In genomic region chr2:21915201-21915600, GRCh38 we compare ENCODE assay signal across 24 cellular contexts.
DNase-seq lines count a peak whose midpoint lies in the region; ATAC-seq, FAIRE-seq and TF ChIP-seq lines count a peak whose summit lies in the region.
"Had no signal": no experiment of that assay in that cellular context is flagged by ENCODE, and none has a peak within 500 bp of the region (broad histone marks: within the 10 kb centered on the region; RNA-seq: fewer than 3 reads in every experiment).

No MANE protein-coding gene starts in this region.

- BruUV-seq in HepG2 (replicated peaks; lab: Mats Ljungman, UMichigan) (no TSS peak), K562 (replicated peaks; lab: Mats Ljungman, UMichigan) (no TSS peak)

- WGBS in HepG2 (ENCODE audit: low lambda C conversion rate), result 0% methylated on average over 1 of the region's 1 CpG
- WGBS in right lobe of liver (ENCODE audit: insufficient coverage, low coverage, low lambda C conversion rate, missing lambda C conversion rate), result 81% methylated on average over 1 of the region's 1 CpG
- 0% methylated on average over 1 of the region's 1 CpG for WGBS in K562 (ENCODE audit: insufficient coverage, low coverage, missing lambda C conversion rate)

- TF ChIP-seq EP300 in HepG2 (IDR thresholded peaks at IDR 0.05; ENCODE audit: low read depth in 2 of 2, low read length in 2 of 2) (no peak), HepG2 (CRISPR knock-in tag; IDR thresholded peaks at IDR 0.05; ENCODE audit: borderline replicate concordance) (no peak), K562 (IDR thresholded peaks at IDR 0.05; ENCODE audit: low read length) (no peak)

- no peaks in the 10 kb centered on the region for H3K36me3 ChIP-seq in HepG2 (replicated peaks in 1 of 2; ENCODE audit: control insufficient read depth in 1 of 2, insufficient read depth in 2 of 2, low read length in 2 of 2)
- H3K36me3 ChIP-seq in right lobe of liver, result no peaks in the 10 kb centered on the region
- no peaks in the 10 kb centered on the region for H3K36me3 ChIP-seq in K562 (ENCODE audit: control insufficient read depth, insufficient read depth, low read length)
- no peaks in the 10 kb centered on the region for H3K36me3 ChIP-seq in colonic mucosa
- H3K36me3 ChIP-seq: BE2C, BLaER1 had no signal

- in situ Hi-C loops in HepG2 (cut with HindIII; ENCODE audit: extremely low pct_ligation_motif_present, low pct_unique_long_range_greater_than_20kb) (no loop called here), K562 (cut with MboI) (no loop called here)

- H3K79me2 ChIP-seq in HepG2 (ENCODE audit: insufficient read depth, low read length) (no peaks in the 10 kb centered on the region), K562 (ENCODE audit: control insufficient read depth, insufficient read depth, low read length) (no peaks in the 10 kb centered on the region)

- no peaks in the 10 kb centered on the region for H3K27me3 ChIP-seq in HepG2 (ENCODE audit: control insufficient read depth in 1 of 2, insufficient read depth in 2 of 2, low read length in 2 of 2)
- no peaks in the 10 kb centered on the region for H3K27me3 ChIP-seq in right lobe of liver
- no peaks in the 10 kb centered on the region for H3K27me3 ChIP-seq in K562 (ENCODE audit: control insufficient read depth in 2 of 2, insufficient read depth in 2 of 2, low read length in 2 of 2)
- H3K27me3 ChIP-seq in colonic mucosa, result no peaks in the 10 kb centered on the region
- H3K27me3 ChIP-seq: BE2C, BLaER1 had no signal

- no peak for FAIRE-seq in HepG2 (lab: Jason Lieb, UNC)
- no peak for FAIRE-seq in K562 (lab: Jason Lieb, UNC)
- no peak for FAIRE-seq in D721Med (lab: Jason Lieb, UNC)
- FAIRE-seq: GM12878, GM12892, GM18507 had no signal

- no peak overlapping the region for H3K4me3 ChIP-seq in HepG2 (replicated peaks in 1 of 3; ENCODE audit: insufficient read depth in 1 of 3, low read depth in 2 of 3, low read length in 3 of 3)
- no peak overlapping the region for H3K4me3 ChIP-seq in right lobe of liver
- H3K4me3 ChIP-seq in K562, result no peak overlapping the region
- H3K4me3 ChIP-seq in colonic mucosa, result no peak overlapping the region
- H3K4me3 ChIP-seq: BLaER1, GM12878 had no signal

- POLR2A ChIA-PET in HepG2 (lab: Yijun Ruan, JAX), result no interaction called here
- POLR2A ChIA-PET in K562 (lab: Yijun Ruan, JAX), result no interaction called here

- no peaks in the 10 kb centered on the region for H3K4me1 ChIP-seq in HepG2 (ENCODE audit: insufficient read depth, low read length)
- no peaks in the 10 kb centered on the region for H3K4me1 ChIP-seq in right lobe of liver
- no peaks in the 10 kb centered on the region for H3K4me1 ChIP-seq in K562 (replicated peaks in 1 of 2; ENCODE audit: control insufficient read depth in 2 of 2, insufficient read depth in 2 of 2, low read length in 2 of 2)
- H3K4me1 ChIP-seq in colonic mucosa, result no peaks in the 10 kb centered on the region
- H3K4me1 ChIP-seq: BE2C, BLaER1, Caco-2 had no signal

- H3K27ac ChIP-seq in HepG2 (ENCODE audit: extremely low read length, insufficient read depth, low read length) (no peak overlapping the region), right lobe of liver (no peak overlapping the region), K562 (ENCODE audit: extremely low read depth, low read depth, low read length) (no peak overlapping the region), colonic mucosa (no peak overlapping the region)
- H3K27ac ChIP-seq: 22Rv1, BLaER1 had no signal

- intact Hi-C loops in HepG2 (cut with micrococcal nuclease; ENCODE audit: unreplicated experiment), result no loop called here
- intact Hi-C loops in right lobe of liver (cut with DNase I), result no loop called here
- intact Hi-C loops in K562 (cut with micrococcal nuclease), result no loop called here
- intact Hi-C loops in colonic mucosa (cut with DNase I), result no loop called here

- H2AFZ ChIP-seq in HepG2 (ENCODE audit: low read length) (no peak overlapping the region), K562 (ENCODE audit: low read depth, low read length) (no peak overlapping the region)

- no peaks in the 10 kb centered on the region for H3K9me1 ChIP-seq in K562 (ENCODE audit: control insufficient read depth, insufficient read depth, low read length)

- CTCF ChIA-PET in HepG2 (lab: Yijun Ruan, JAX; ENCODE audit: low intra/inter-chr PET ratio, low total read pairs) (no interaction called here), K562 (lab: Yijun Ruan, JAX; ENCODE audit: low intra/inter-chr PET ratio) (no interaction called here)

- H3K4me2 ChIP-seq in HepG2 (ENCODE audit: low read depth, low read length) (no peak overlapping the region), K562 (ENCODE audit: insufficient read depth, low read length) (no peak overlapping the region)
- H3K4me2 ChIP-seq: BLaER1 had no signal

- no peak for TF ChIP-seq CTCF in HepG2 (CRISPR knock-in tag; IDR thresholded peaks at IDR 0.05)
- no peak for TF ChIP-seq CTCF in right lobe of liver (IDR thresholded peaks at IDR 0.05)
- no peak for TF ChIP-seq CTCF in K562 (IDR thresholded peaks at IDR 0.05 in 2 of 3, conservative IDR thresholded peaks at IDR 0.05 in 1 of 3; ENCODE audit: insufficient read depth in 2 of 3, low read depth in 1 of 3, low read length in 3 of 3)
- TF ChIP-seq CTCF in D721Med (IDR thresholded peaks at IDR 0.05; ENCODE audit: insufficient read depth, missing control alignments), result no peak
- no peak for TF ChIP-seq CTCF in colonic mucosa (IDR thresholded peaks at IDR 0.05)

- H3K9me3 ChIP-seq in HepG2 (ENCODE audit: low read length) (peaks cover 59% of the 10 kb centered on the region), right lobe of liver (no peaks in the 10 kb centered on the region), K562 (replicated peaks; ENCODE audit: control insufficient read depth, insufficient read depth, low read depth, low read length) (no peaks in the 10 kb centered on the region), colonic mucosa (no peaks in the 10 kb centered on the region)
- H3K9me3 ChIP-seq: BE2C, BLaER1, Caco-2 had no signal

- ATAC-seq in HepG2 (no peak), right lobe of liver (no peak), K562 (no peak)
- ATAC-seq: CD8-positive, alpha-beta T cell; GM12878 had no signal

- no peak overlapping the region for H3K9ac ChIP-seq in HepG2 (ENCODE audit: insufficient read depth, low read depth, low read length)
- no peak overlapping the region for H3K9ac ChIP-seq in K562 (ENCODE audit: insufficient read depth in 1 of 2, low read depth in 2 of 2, low read length in 2 of 2)
- H3K9ac ChIP-seq in colonic mucosa (ENCODE audit: low read depth in 2 of 2, low read length in 2 of 2), result no peak overlapping the region
- H3K9ac ChIP-seq: BLaER1 had no signal

- no peak for TF ChIP-seq RAD21 in HepG2 (CRISPR knock-in tag; IDR thresholded peaks at IDR 0.05)
- no peak for TF ChIP-seq RAD21 in K562 (CRISPR knock-in tag; conservative IDR thresholded peaks at IDR 0.05 in 1 of 2, IDR thresholded peaks at IDR 0.05 in 1 of 2)

- H4K20me1 ChIP-seq in HepG2 (ENCODE audit: insufficient read depth, low read length) (no peaks in the 10 kb centered on the region), K562 (replicated peaks; ENCODE audit: control insufficient read depth, insufficient read depth, low read length) (no peaks in the 10 kb centered on the region)
- H4K20me1 ChIP-seq: BLaER1 had no signal

- no peak for TF ChIP-seq POLR2A in HepG2 (IDR thresholded peaks at IDR 0.05; ENCODE audit: insufficient read depth in 1 of 2, low read depth in 2 of 2, low read length in 2 of 2)
- TF ChIP-seq POLR2A in right lobe of liver (IDR thresholded peaks at IDR 0.05), result no peak
- no peak for TF ChIP-seq POLR2A in K562 (conservative IDR thresholded peaks at IDR 0.05)

- DNase-seq in HepG2 (ENCODE audit: low spot score), result no peak
- DNase-seq in right lobe of liver, result no peak
- no peak for DNase-seq in K562 (ENCODE audit: extremely low read depth in 1 of 4, low spot score in 3 of 4)
- DNase-seq in D721Med (ENCODE audit: insufficient read length, low spot score), result no peak
- DNase-seq in colonic mucosa, result no peak
- DNase-seq: ACHN; BE2C; C1 segment of cervical spinal cord; Caco-2; Calu3; CD4-positive, CD25-positive, alpha-beta regulatory T cell; CD8-positive, alpha-beta T cell; DMS 273 treated with DMSO at 0.1 percent for 48 hours; DMS153; DMS53; DMS79; DND-41; EL; GDM1 had no signal

TF ChIP-seq in HepG2, 621 proteins besides CTCF, POLR2A, EP300 and RAD21:
- TF ChIP-seq MAFF (IDR thresholded peaks at IDR 0.05; ENCODE audit: low read depth, low read length) (peak; percentile 96), MAFK (conservative IDR thresholded peaks at IDR 0.05 in 1 of 2, IDR thresholded peaks at IDR 0.05 in 1 of 2; ENCODE audit: low read length in 2 of 2) (peak; percentile 94 to 98), HMG20B (CRISPR knock-in tag; conservative IDR thresholded peaks at IDR 0.05) (no peak), MTF1 (CRISPR knock-in tag; IDR thresholded peaks at IDR 0.05) (no peak)

TF ChIP-seq in K562, 482 proteins besides CTCF, POLR2A, EP300 and RAD21 (continues in another document):
- TF ChIP-seq MAFF (IDR thresholded peaks at IDR 0.05; ENCODE audit: low read length) (peak; percentile 76; the same call in 1 of the 2 replicates), ZNF232 (CRISPR knock-in tag; IDR thresholded peaks at IDR 0.05) (no peak), FOXJ3 (CRISPR knock-in tag; IDR thresholded peaks at IDR 0.05) (no peak), C11orf30 (IDR thresholded peaks at IDR 0.05; ENCODE audit: low read depth) (peak; percentile 31; the same call in 1 of the 2 replicates), MBD2 (IDR thresholded peaks at IDR 0.05; ENCODE audit: borderline replicate concordance, low read depth) (no peak), CHD2 (IDR thresholded peaks at IDR 0.05; ENCODE audit: low read depth, low read length) (no peak), ESRRA (IDR thresholded peaks at IDR 0.05; ENCODE audit: borderline replicate concordance, low read depth) (no peak), ZFP30 (CRISPR knock-in tag; IDR thresholded peaks at IDR 0.05; ENCODE audit: borderline replicate concordance) (no peak), ZNF316 (IDR thresholded peaks at IDR 0.05) (peak; percentile 79)

Comparison
In these comparisons a context has a peak if more than half of its experiments do, and no peak if none do; other contexts are left out.
1. Of the 241 proteins assayed by ChIP-seq in both HepG2 and K562: peak only in HepG2: none; only in K562: MAFG; in both: MAFF and MAFK; in neither: 238.